ENCODE assay signal across 9 cellular contexts in genomic region chr10:105409370-105409769, GRCh38.
"Had no signal": no experiment of that assay in that cellular context is flagged by ENCODE, and none has a peak within 500 bp of the region (broad histone marks: within the 10 kb centered on the region; RNA-seq: fewer than 3 reads in every experiment).

No MANE protein-coding gene starts in this region.

- ATAC-seq: GM23338, HCT116 had no signal

- H3K4me3 ChIP-seq: GM23248, GM23338, HAP-1 had no signal

- H3K36me3 ChIP-seq: HAP-1 had no signal

- H3K4me1 ChIP-seq: HAP-1 had no signal

- DNase-seq: GM23248, GOT3, H7, H9, HCEC 1CT, HFFc6 had no signal

- H3K27ac ChIP-seq: GM23248 had no signal

- H3K4me2 ChIP-seq: GM23338 had no signal

- H3K9me3 ChIP-seq: HAP-1 had no signal

- H3K9ac ChIP-seq: GM23248 had no signal

- H2AFZ ChIP-seq: GM23248, GM23338 had no signal
